In the genomic region with DNA sequence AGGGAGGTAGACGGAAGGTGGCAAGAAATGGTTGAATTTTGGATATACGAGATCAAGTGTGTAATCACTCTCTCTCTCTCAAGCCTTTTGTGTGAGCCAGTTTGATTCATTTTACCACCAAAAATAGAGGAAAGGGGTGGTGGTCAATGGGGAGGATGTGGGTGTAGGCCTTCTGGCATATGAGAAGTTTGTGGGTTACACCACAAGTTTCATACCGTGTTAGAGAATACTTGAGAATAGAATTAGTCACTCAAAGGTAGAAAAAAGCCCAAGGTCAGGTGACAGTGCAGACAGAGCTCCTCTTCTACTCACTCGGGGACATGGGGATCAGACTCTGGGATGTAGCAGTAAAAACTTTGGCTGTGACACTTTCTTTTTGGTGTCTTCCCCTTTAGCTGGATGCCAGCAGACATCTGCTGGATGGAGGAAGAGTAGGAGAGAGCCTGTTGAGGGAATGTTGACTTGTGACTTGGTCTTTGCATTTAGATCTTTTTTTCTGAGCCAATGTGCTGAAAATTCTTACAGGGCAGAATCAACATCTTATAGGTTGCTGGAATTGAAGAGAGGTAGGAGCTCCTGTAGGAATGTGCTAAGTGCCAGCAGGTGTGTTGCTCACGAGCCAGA, we compare ENCODE assay signal across 8 cellular contexts. TPM values are rescaled to one million over a fixed set of nuclear protein-coding genes. Genes with fewer than 3 reads are reported as not detected.
DNase-seq lines count a peak whose midpoint lies in the region; ATAC-seq and TF ChIP-seq lines count a peak whose summit lies in the region.

No MANE protein-coding gene starts in this region.

- ATAC-seq in GM18508 (IDR thresholded peaks at IDR 0.05; ENCODE audit: insufficient read depth, unreplicated experiment) (peak; percentile 100), HG02840 (IDR thresholded peaks at IDR 0.05; ENCODE audit: low FRiP score, unreplicated experiment) (peak; percentile 100), T-helper 17 cell (peak; percentile 98), naive B cell (ENCODE audit: low read depth in 2 of 2) (peak; percentile 53 to 63)

- H3K4me1 Mint-ChIP-seq in T-helper 17 cell (peaks cover 12% of the 10 kb centered on the region), naive B cell (no peaks in the 10 kb centered on the region)

- H3K9me3 ChIP-seq in T-helper 17 cell (ENCODE audit: control insufficient read depth, low read length, poor library complexity, severe bottlenecking) = no peaks in the 10 kb centered on the region
- H3K9me3 ChIP-seq in spleen = peaks cover 0 to 6% (median 0%) of the 10 kb centered on the region in 8 donors

- H3K4me3 Mint-ChIP-seq in T-helper 17 cell (no peak overlapping the region), naive B cell (no peak overlapping the region)

- H3K27ac Mint-ChIP-seq in T-helper 17 cell = no peak overlapping the region
- H3K27ac Mint-ChIP-seq in naive B cell = no peak overlapping the region

- H3K9me3 Mint-ChIP-seq in naive B cell = peaks cover 0 to 7% (median 3%) of the 10 kb centered on the region in 7 donors

- intact Hi-C loops in spleen (cut with DNase I; ENCODE audit: low total_unique reads) = no loop called here

- TF ChIP-seq POLR2A in spleen (IDR thresholded peaks at IDR 0.05) = no peak

- WGBS in spleen, 5 donors = 36 to 50% (median 45%) methylated on average over 5 of the region's 5 CpGs

- H3K27me3 Mint-ChIP-seq in T-helper 17 cell = peaks cover 18% of the 10 kb centered on the region
- peaks cover 9 to 21% (median 9%) of the 10 kb centered on the region in 3 donors for H3K27me3 Mint-ChIP-seq in naive B cell

- TF ChIP-seq CTCF in spleen (IDR thresholded peaks at IDR 0.05 in 8 of 11, conservative IDR thresholded peaks at IDR 0.05 in 3 of 11) = no peak

- peaks cover 0 to 25% (median 10%) of the 10 kb centered on the region in 6 donors for H3K4me1 ChIP-seq in spleen

- H3K36me3 Mint-ChIP-seq in T-helper 17 cell (ENCODE audit: low read depth) (no peaks in the 10 kb centered on the region), naive B cell (no peaks in the 10 kb centered on the region)

- no peak overlapping the region for H3K4me3 ChIP-seq in spleen

- H3K36me3 ChIP-seq in spleen = no peaks in the 10 kb centered on the region

- peaks cover 0 to 13% (median 0%) of the 10 kb centered on the region in 7 donors for H3K27me3 ChIP-seq in spleen (replicated peaks in 1 of 7)

- DNase-seq in T-helper 17 cell (peak in 1 of 3 donors; percentile 18), naive B cell (peak; percentile 18), NCI-H748 treated with DMSO at 0.1 percent for 48 hours (lab: John Stamatoyannopoulos, UW) (no peak), inferior parietal cortex (ENCODE audit: extremely low spot score) (no peak), DMS79 treated with DMSO at 0.1 percent for 48 hours (lab: John Stamatoyannopoulos, UW) (no peak), spleen (no peak)

- no peak overlapping the region for H3K27ac ChIP-seq in spleen

RNA-seq across cellular contexts. Expression of a gene that starts 43.8 kb away (rescaled TPM):
- total RNA-seq in T-helper 17 cell (10 to 100 TPM; 42.9 to 44.9 TPM), spleen (100 to 1,000 TPM in 1 of 7 donors, 10 to 100 TPM in 6; 37.1 to 108 (median 55.9) TPM)
- polyA plus RNA-seq in naive B cell (ENCODE audit: low read depth in 6 of 6) (10 to 100 TPM in 2 of 6 donors, 1 to 10 TPM in 4; 3.7 to 14.2 (median 8.1) TPM), spleen (10 to 100 TPM; 18.9 to 24.9 (median 22.5) TPM)
